In genomic region chr22:45976351-45977002, GRCh38 we compare ENCODE assay signal across 12 cellular contexts. TPM values are rescaled to one million over a fixed set of nuclear protein-coding genes. Genes with fewer than 3 reads are reported as not detected.
DNase-seq lines count a peak whose midpoint lies in the region; ATAC-seq, FAIRE-seq and TF ChIP-seq lines count a peak whose summit lies in the region.
"Had no signal": no experiment of that assay in that cellular context is flagged by ENCODE, and none has a peak within 500 bp of the region (broad histone marks: within the 10 kb centered on the region; RNA-seq: fewer than 3 reads in every experiment).

No MANE protein-coding gene starts in this region.

- ATAC-seq in GM21825 (IDR thresholded peaks at IDR 0.05; ENCODE audit: unreplicated experiment), result no peak

- peak overlapping the region; percentile 88 for H3K4me3 Mint-ChIP-seq in neural progenitor cell
- H3K4me3 Mint-ChIP-seq: stimulated activated naive CD8-positive, alpha-beta T cell treated with anti-CD3 and anti-CD28 coated beads, Interleukin-15, Interleukin-2, amounts not matched to agents 100 ng/mL and 50 ng/mL, for 24 hours had no signal

- H4K5ac ChIP-seq in H1 (ENCODE audit: insufficient read length, low read depth, low read length), result no peak overlapping the region

- H3K79me2 ChIP-seq in H1 (ENCODE audit: control insufficient read depth in 1 of 2, insufficient read depth in 2 of 2, low read length in 2 of 2), result peaks cover 0 to 6% of the 10 kb centered on the region in 2 experiments; a peak in 1 of 4 replicates
- H3K79me2 ChIP-seq in neural progenitor cell (ENCODE audit: low read depth), result no peaks in the 10 kb centered on the region

- H2BK120ac ChIP-seq in H1 (replicated peaks; ENCODE audit: low read depth, low read length), result no peak overlapping the region

- no peak for TF ChIP-seq POLR2A in H1 (IDR thresholded peaks at IDR 0.05; ENCODE audit: control extremely low read depth in 1 of 2, low read depth in 2 of 2, low read length in 2 of 2)

- no peak for FAIRE-seq in H1 (lab: Jason Lieb, UNC)

- H3K4me2 ChIP-seq in BLaER1 (peak overlapping the region; percentile 92), H1 (ENCODE audit: insufficient read depth in 1 of 2, low read depth in 2 of 2, low read length in 2 of 2) (peak overlapping the region; percentile 53 to 70), neural progenitor cell (peak overlapping the region; percentile 99)

- no peak overlapping the region for H3K4ac ChIP-seq in H1 (replicated peaks; ENCODE audit: insufficient read length, low read depth, low read length)

- H2BK15ac ChIP-seq in H1 (ENCODE audit: low read length), result no peak overlapping the region

- H3F3A ChIP-seq in neural progenitor cell (ENCODE audit: low read depth), result peaks cover 53% of the 10 kb centered on the region

- CTCF ChIA-PET in H1 (lab: Charles Lee; ENCODE audit: partially characterized antibody), result no interaction called here

- H3K23me2 ChIP-seq in H1 (ENCODE audit: low read depth, low read length), result peaks cover 24% of the 10 kb centered on the region

- H3K9me3 Mint-ChIP-seq in neural progenitor cell, result no peaks in the 10 kb centered on the region
- H3K9me3 Mint-ChIP-seq: stimulated activated naive CD8-positive, alpha-beta T cell treated with anti-CD3 and anti-CD28 coated beads, Interleukin-15, Interleukin-2, amounts not matched to agents 100 ng/mL and 50 ng/mL, for 24 hours had no signal

- H3K27me3 Mint-ChIP-seq in neural progenitor cell (ENCODE audit: insufficient read depth, low read depth), result peaks cover 31% of the 10 kb centered on the region

- no peak overlapping the region for H3K56ac ChIP-seq in H1 (replicated peaks; ENCODE audit: insufficient read length, low read depth, low read length)

- no peak overlapping the region for H2BK20ac ChIP-seq in H1 (ENCODE audit: low read length)

- H2BK12ac ChIP-seq in H1 (ENCODE audit: low read depth, low read length), result no peak overlapping the region

- H3K36me3 ChIP-seq in BLaER1, result no peaks in the 10 kb centered on the region
- peaks cover 0 to 21% (median 0%) of the 10 kb centered on the region in 4 experiments; a peak in 4 of 8 replicates for H3K36me3 ChIP-seq in H1 (ENCODE audit: control insufficient read depth in 2 of 4, insufficient read depth in 4 of 4, low read length in 3 of 4)
- no peaks in the 10 kb centered on the region for H3K36me3 ChIP-seq in neural progenitor cell

- peak overlapping the region; percentile 60 for H3K18ac ChIP-seq in H1 (ENCODE audit: extremely low read depth, low read length)

- whole genome bisulfite sequencing in H1 (ENCODE audit: extremely low coverage in 1 of 2, insufficient coverage in 1 of 2, insufficient read length in 1 of 2, insufficient replicate concordance in 2 of 2, low coverage in 1 of 2, low lambda C conversion rate in 2 of 2, missing lambda C conversion rate in 1 of 2), 2 experiments, result 0% methylated on average over 11 of the region's 77 CpGs; no CpG with 5 or more reads in 1 of the 2 experiments

- H3K4me1 ChIP-seq in BLaER1 (peaks cover 56% of the 10 kb centered on the region), H1 (replicated peaks in 1 of 4; ENCODE audit: control insufficient read depth in 3 of 4, insufficient read depth in 4 of 4, low read length in 3 of 4) (peaks cover 3 to 29% (median 20%) of the 10 kb centered on the region in 4 experiments), neural progenitor cell (peaks cover 21% of the 10 kb centered on the region)

- TF ChIP-seq CTCF in H1 (IDR thresholded peaks at IDR 0.05; ENCODE audit: control extremely low read depth in 1 of 3, insufficient read depth in 1 of 3, low read depth in 1 of 3, low read length in 3 of 3) (no peak), neural progenitor cell (IDR thresholded peaks at IDR 0.05) (no peak)

- H3K79me1 ChIP-seq in H1 (ENCODE audit: low read depth, low read length), result no peaks in the 10 kb centered on the region

- H3K27ac Mint-ChIP-seq in neural progenitor cell, result no peak overlapping the region
- H3K27ac Mint-ChIP-seq: stimulated activated naive CD8-positive, alpha-beta T cell treated with anti-CD3 and anti-CD28 coated beads, Interleukin-15, Interleukin-2, amounts not matched to agents 100 ng/mL and 50 ng/mL, for 24 hours had no signal

- no peak overlapping the region for H2AFZ ChIP-seq in H1 (ENCODE audit: low read length)
- H2AFZ ChIP-seq in neural progenitor cell (replicated peaks), result peak overlapping the region; percentile 43

- H3K14ac ChIP-seq in H1 (ENCODE audit: insufficient read length), result no peak overlapping the region

- POLR2A ChIA-PET in H1 (lab: Charles Lee; ENCODE audit: partially characterized antibody), result no interaction called here

- H2AK5ac ChIP-seq in H1 (ENCODE audit: low read depth, low read length), result no peak overlapping the region

- H3K9ac ChIP-seq in BLaER1 (no peak overlapping the region), H1 (replicated peaks in 1 of 4; ENCODE audit: extremely low read depth in 1 of 4, low read depth in 3 of 4, low read length in 3 of 4) (no peak overlapping the region), neural progenitor cell (no peak overlapping the region)

- no peak overlapping the region for H4K8ac ChIP-seq in H1 (ENCODE audit: extremely low read depth, insufficient read depth, low read length)

- no peak overlapping the region for H2BK5ac ChIP-seq in H1 (ENCODE audit: low read depth, low read length)

- H3K23ac ChIP-seq in H1 (ENCODE audit: insufficient read length), result no peak overlapping the region

- H4K20me1 ChIP-seq in BLaER1 (peaks cover 67% of the 10 kb centered on the region), H1 (replicated peaks in 1 of 2; ENCODE audit: control insufficient read depth in 1 of 2, insufficient read depth in 2 of 2, low read length in 2 of 2) (peaks cover 2 to 38% of the 10 kb centered on the region in 2 experiments), neural progenitor cell (ENCODE audit: low read depth) (peaks cover 42% of the 10 kb centered on the region)

- peaks cover 2% of the 10 kb centered on the region for H3K36me3 Mint-ChIP-seq in neural progenitor cell

- H3K9me3 ChIP-seq in BLaER1 (no peaks in the 10 kb centered on the region), H1 (ENCODE audit: insufficient read depth in 2 of 2, low read depth in 1 of 2, low read length in 1 of 2) (peaks cover 5 to 14% of the 10 kb centered on the region in 2 experiments; a peak in 3 of 4 replicates), neural progenitor cell (ENCODE audit: low read depth) (no peaks in the 10 kb centered on the region)

- H3K27ac ChIP-seq in BLaER1, result no peak overlapping the region
- H3K27ac ChIP-seq in H1 (ENCODE audit: low read depth, low read length), result no peak overlapping the region
- no peak overlapping the region for H3K27ac ChIP-seq in neural progenitor cell

- H3K4me3 ChIP-seq in BLaER1 (peak overlapping the region; percentile 71), H1 (ENCODE audit: extremely low read depth in 1 of 4, insufficient read depth in 2 of 4, low read depth in 3 of 4, low read length in 4 of 4) (peak overlapping the region; percentile 14 to 63 (median 44)), neural progenitor cell (peak overlapping the region; percentile 55)

- TF ChIP-seq EP300 in Ishikawa (IDR thresholded peaks at IDR 0.05; ENCODE audit: borderline replicate concordance) (no peak), H1 (IDR thresholded peaks at IDR 0.05; ENCODE audit: borderline replicate concordance in 1 of 2, low read depth in 2 of 2, low read length in 2 of 2) (no peak)

- DNase-seq in H1 (ENCODE audit: low read depth in 1 of 2, low spot score in 2 of 2), result no peak
- DNase-seq in neural progenitor cell (ENCODE audit: low spot score), result peak; percentile 44
- no peak for DNase-seq in stimulated activated CD4-positive, alpha-beta T cell treated with anti-CD3 and anti-CD28 coated beads, Interleukin-4, amount 100 ng/mL, for 24 hours
- DNase-seq in NCI-H1694 (lab: John Stamatoyannopoulos, UW), result no peak
- DNase-seq in mesenteric fat pad (ENCODE audit: low spot score), result no peak
- DNase-seq: foreskin melanocyte had no signal

- H3K4me1 Mint-ChIP-seq in neural progenitor cell, result peaks cover 24% of the 10 kb centered on the region

- TF ChIP-seq RAD21 in Ishikawa (IDR thresholded peaks at IDR 0.05; ENCODE audit: low read depth) (no peak), H1 (IDR thresholded peaks at IDR 0.05 in 1 of 2, conservative IDR thresholded peaks at IDR 0.05 in 1 of 2; ENCODE audit: low read depth in 2 of 2, low read length in 2 of 2) (no peak)

- H3K27me3 ChIP-seq in BLaER1 (peaks cover 71% of the 10 kb centered on the region), H1 (replicated peaks in 1 of 4; ENCODE audit: control insufficient read depth in 3 of 4, extremely low read depth in 1 of 4, insufficient read depth in 3 of 4, low read length in 3 of 4) (peaks cover 68 to 84% (median 81%) of the 10 kb centered on the region in 4 experiments), neural progenitor cell (peaks cover 82% of the 10 kb centered on the region)

- H4K91ac ChIP-seq in H1 (replicated peaks; ENCODE audit: insufficient read length, low read length), result no peak overlapping the region

TF ChIP-seq in Ishikawa, 13 proteins besides CTCF, POLR2A, EP300 and RAD21 (continues in another document):
- no peak for TF ChIP-seq USF1 (IDR thresholded peaks at IDR 0.05)
- no peak; the same call in 1 of the 2 replicates for TF ChIP-seq NFIC (IDR thresholded peaks at IDR 0.05)

TF ChIP-seq in H1, 55 proteins besides CTCF, POLR2A, EP300 and RAD21 (continues in another document):
- TF ChIP-seq SRF (IDR thresholded peaks at IDR 0.05; ENCODE audit: low read depth, low read length) (no peak), CBX8 (IDR thresholded peaks at IDR 0.05; ENCODE audit: borderline replicate concordance, low read depth, low read length) (no peak), SUZ12 (IDR thresholded peaks at IDR 0.05; ENCODE audit: low read length) (peak; percentile 58), HDAC6 (IDR thresholded peaks at IDR 0.05; ENCODE audit: low read depth, low read length) (no peak), GTF2F1 (IDR thresholded peaks at IDR 0.05; ENCODE audit: borderline replicate concordance, low read depth, low read length) (no peak), EZH2 (IDR thresholded peaks at IDR 0.05; ENCODE audit: low read depth, low read length, severe bottlenecking) (peak; percentile 66), JUND (IDR thresholded peaks at IDR 0.05; ENCODE audit: low read length) (no peak), RNF2 (IDR thresholded peaks at IDR 0.05; ENCODE audit: borderline replicate concordance, low read depth, low read length, missing control alignments, poor library complexity, severe bottlenecking) (no peak)

RNA-seq across cellular contexts. Expression of gene WNT7B, which starts 0.5 kb away (rescaled TPM):
- total RNA-seq in H1 (2021; fragmentation: NEBNext Ultra II Directional; extraction: Animal tissue kit (Norgen Biotek cat#: 25700)), result 0.13 and 0.24 TPM in 2 replicates
- polyA plus RNA-seq in H1 (2011; rRNA removed), result 0.14 and 0.24 TPM in 2 replicates
- polyA plus RNA-seq in H1 (2011; cell fraction: cytosol; rRNA removed), result 0.12 TPM
- 0.27 TPM for polyA plus RNA-seq in H1 (2011; cell fraction: nucleus; rRNA removed)
- polyA plus RNA-seq in H1 (2012, experiment 1 of 2), result 0.14 to 0.46 TPM (median 0.23 TPM) in 4 replicates
- 0.29 TPM for polyA plus RNA-seq in H1 (2012, experiment 2 of 2)
- polyA plus RNA-seq in H1 (2013, experiment 1 of 2), result 0.08 TPM
- 0.13 TPM for polyA plus RNA-seq in H1 (2013, experiment 2 of 2)
- 0.16 and 0.17 TPM in 2 replicates for polyA minus RNA-seq in H1 (2011; rRNA and poly(A)+ RNA removed)
- not detected for polyA minus RNA-seq in H1 (2011; cell fraction: cytosol; rRNA and poly(A)+ RNA removed)
- polyA minus RNA-seq in H1 (2011; cell fraction: nucleus; rRNA and poly(A)+ RNA removed), result 0.30 TPM
- total RNA-seq in neural progenitor cell (ENCODE audit: low replicate concordance) (1.8 and 3.5 TPM in 2 replicates), mesenteric fat pad (not detected)
- total RNA-seq: pulmonary artery endothelial cell; T-helper 1 cell treated with Interleukin-12 subunit alpha and Interleukin-12 subunit beta and Interleukin-4 antibody, amounts not matched to agents 30 ng/mL and 1 ng/mL, for 36 hours had no signal
